Comparison of ENCODE assay signal across 2 cellular contexts in genomic region chr12:83603106-83603505, GRCh38.
A peak's percentile ranks its signal among the peaks of the same experiment; 100 is the strongest.
TF ChIP-seq lines count a peak whose summit lies in the region.

No MANE protein-coding gene starts in this region.

TF ChIP-seq in HepG2, 621 proteins besides CTCF, POLR2A, EP300 and RAD21:
- TF ChIP-seq ZUFSP (CRISPR knock-in tag; IDR thresholded peaks at IDR 0.05; ENCODE audit: borderline replicate concordance) (no peak), RARG (CRISPR knock-in tag; IDR thresholded peaks at IDR 0.05; ENCODE audit: low read depth) (no peak), CBX1 (IDR thresholded peaks at IDR 0.05; ENCODE audit: low read depth) (no peak), ZNF552 (CRISPR knock-in tag; IDR thresholded peaks at IDR 0.05; ENCODE audit: borderline replicate concordance) (no peak), GATA4 (IDR thresholded peaks at IDR 0.05; ENCODE audit: borderline replicate concordance, low read depth) (no peak), ZFYVE20 (CRISPR knock-in tag; IDR thresholded peaks at IDR 0.05; ENCODE audit: borderline replicate concordance, low read depth) (no peak), ZFP62 (CRISPR knock-in tag; IDR thresholded peaks at IDR 0.05) (no peak), MAFK (conservative IDR thresholded peaks at IDR 0.05 in 1 of 2, IDR thresholded peaks at IDR 0.05 in 1 of 2; ENCODE audit: low read length in 2 of 2) (peak; percentile 87 to 97), ATF5 (CRISPR knock-in tag; IDR thresholded peaks at IDR 0.05; ENCODE audit: low read depth) (no peak), SOX5 (CRISPR knock-in tag; IDR thresholded peaks at IDR 0.05; ENCODE audit: borderline replicate concordance) (no peak), MAFF (IDR thresholded peaks at IDR 0.05; ENCODE audit: low read depth, low read length) (peak; percentile 95)

TF ChIP-seq in K562, 482 proteins besides CTCF, POLR2A, EP300 and RAD21 (continued from another document):
- TF ChIP-seq ESRRB (CRISPR knock-in tag; IDR thresholded peaks at IDR 0.05; ENCODE audit: borderline replicate concordance) (no peak), PCBP2 (IDR thresholded peaks at IDR 0.05; ENCODE audit: low read depth, low read length, poor library complexity, severe bottlenecking) (no peak), MAFK (IDR thresholded peaks at IDR 0.05; ENCODE audit: low read length) (peak; percentile 88), FOXP1 (CRISPR knock-in tag; IDR thresholded peaks at IDR 0.05) (no peak), MCM5 (IDR thresholded peaks at IDR 0.05; ENCODE audit: low read depth) (no peak), MAFF (IDR thresholded peaks at IDR 0.05; ENCODE audit: low read length) (peak; percentile 85)
